In genomic region chr20:52035977-52036376, GRCh38 we compare ENCODE assay signal across 18 cellular contexts.
DNase-seq lines count a peak whose midpoint lies in the region; ATAC-seq, FAIRE-seq and TF ChIP-seq lines count a peak whose summit lies in the region.
"Had no signal": no experiment of that assay in that cellular context is flagged by ENCODE, and none has a peak within 500 bp of the region (broad histone marks: within the 10 kb centered on the region; RNA-seq: fewer than 3 reads in every experiment).

No MANE protein-coding gene starts in this region.

- 0 out of 2 replicates have a peak overlapping the region, but pooled peaks have one; percentile 12 for H2BK15ac ChIP-seq in H1 (ENCODE audit: low read length)

- H2AK5ac ChIP-seq in H1 (ENCODE audit: low read depth, low read length), result no peak overlapping the region

- H3K4ac ChIP-seq in H1 (replicated peaks; ENCODE audit: insufficient read length, low read depth, low read length), result no peak overlapping the region

- no peak overlapping the region for H3K9ac ChIP-seq in H1 (replicated peaks in 1 of 4; ENCODE audit: extremely low read depth in 1 of 4, low read depth in 3 of 4, low read length in 3 of 4)
- H3K9ac ChIP-seq: BLaER1 had no signal

- H3K27ac ChIP-seq in H1 (ENCODE audit: low read depth, low read length), result no peak overlapping the region
- H3K27ac ChIP-seq: 22Rv1, BLaER1, Peyer's patch had no signal

- no peak overlapping the region for H2BK20ac ChIP-seq in H1 (ENCODE audit: low read length)

- H4K20me1 ChIP-seq in H1 (replicated peaks in 1 of 2; ENCODE audit: control insufficient read depth in 1 of 2, insufficient read depth in 2 of 2, low read length in 2 of 2), result no peaks in the 10 kb centered on the region
- H4K20me1 ChIP-seq: BLaER1 had no signal

- POLR2A ChIA-PET in H1 (lab: Charles Lee; ENCODE audit: partially characterized antibody), result interaction anchor here (1.1 kb wide), 1 partner anchor 34 kb away, joined by 3 read pairs; no protein-coding TSS in a partner anchor

- no peak overlapping the region for H3K14ac ChIP-seq in H1 (ENCODE audit: insufficient read length)

- H4K5ac ChIP-seq in H1 (ENCODE audit: insufficient read length, low read depth, low read length), result no peak overlapping the region

- H3K79me1 ChIP-seq in H1 (ENCODE audit: low read depth, low read length), result no peaks in the 10 kb centered on the region

- no peak overlapping the region for H3K4me3 Mint-ChIP-seq in progenitor cell of endocrine pancreas (ENCODE audit: low read depth)
- H3K4me3 Mint-ChIP-seq in stimulated activated effector memory CD8-positive, alpha-beta T cell treated with anti-CD3 and anti-CD28 coated beads, Interleukin-12 subunit alpha, Interleukin-12 subunit beta, amount 100 ng/mL, for 72 hours, result no peak overlapping the region
- H3K4me3 Mint-ChIP-seq: CD8-positive, alpha-beta memory T cell had no signal

- H3K56ac ChIP-seq in H1 (replicated peaks; ENCODE audit: insufficient read length, low read depth, low read length), result no peak overlapping the region

- no peak for TF ChIP-seq POLR2A in H1 (IDR thresholded peaks at IDR 0.05; ENCODE audit: control extremely low read depth in 1 of 2, low read depth in 2 of 2, low read length in 2 of 2)

- H3K36me3 Mint-ChIP-seq in progenitor cell of endocrine pancreas (ENCODE audit: insufficient read depth), result no peaks in the 10 kb centered on the region
- H3K36me3 Mint-ChIP-seq in stimulated activated effector memory CD8-positive, alpha-beta T cell treated with anti-CD3 and anti-CD28 coated beads, Interleukin-12 subunit alpha, Interleukin-12 subunit beta, amount 100 ng/mL, for 72 hours, result no peaks in the 10 kb centered on the region
- H3K36me3 Mint-ChIP-seq: CD8-positive, alpha-beta memory T cell had no signal

- DNase-seq in NCI-H2029 treated with DMSO at 0.1 percent for 48 hours (lab: John Stamatoyannopoulos, UW), result peak; percentile 23
- DNase-seq in NCI-H2029 (lab: John Stamatoyannopoulos, UW), result no peak
- peak; percentile 27 for DNase-seq in M059J (ENCODE audit: low read depth)
- DNase-seq in H1 (ENCODE audit: low read depth in 1 of 2, low spot score in 2 of 2), result no peak
- DNase-seq in progenitor cell of endocrine pancreas (ENCODE audit: low spot score, unreplicated experiment), result no peak
- no peak for DNase-seq in stimulated activated effector memory CD8-positive, alpha-beta T cell treated with anti-CD3 and anti-CD28 coated beads, Interleukin-12 subunit alpha, Interleukin-12 subunit beta, amount 100 ng/mL, for 72 hours (ENCODE audit: low spot score in 2 of 2)
- DNase-seq in activated CD8-positive, alpha-beta memory T cell treated with anti-CD3 and anti-CD28 coated beads, Interleukin-2, amount 50 U/mL, for 48 hours, result no peak
- DNase-seq in stimulated activated naive CD4-positive, alpha-beta T cell treated with Interleukin-2 at 50 U/mL for 16 hours (lab: John Stamatoyannopoulos, UW), result no peak
- DNase-seq: CD8-positive, alpha-beta memory T cell; EL; NCI-H1436 treated with DMSO at 0.1 percent for 48 hours; NCI-H2107; NCI-H446 treated with DMSO at 0.1 percent for 48 hours; NCI-H82; Peyer's patch; SIG-M5 had no signal

- peak overlapping the region; percentile 20 for H3K27ac Mint-ChIP-seq in progenitor cell of endocrine pancreas
- H3K27ac Mint-ChIP-seq in stimulated activated effector memory CD8-positive, alpha-beta T cell treated with anti-CD3 and anti-CD28 coated beads, Interleukin-12 subunit alpha, Interleukin-12 subunit beta, amount 100 ng/mL, for 72 hours, result no peak overlapping the region

- TF ChIP-seq CTCF in H1 (IDR thresholded peaks at IDR 0.05; ENCODE audit: control extremely low read depth in 1 of 3, insufficient read depth in 1 of 3, low read depth in 1 of 3, low read length in 3 of 3) (no peak), progenitor cell of endocrine pancreas (IDR thresholded peaks at IDR 0.05; ENCODE audit: unreplicated experiment) (no peak)

- ATAC-seq in stimulated activated effector memory CD8-positive, alpha-beta T cell treated with anti-CD3 and anti-CD28 coated beads, Interleukin-12 subunit alpha, Interleukin-12 subunit beta, amount 100 ng/mL, for 72 hours, result no peak

- H2BK5ac ChIP-seq in H1 (ENCODE audit: low read depth, low read length), result no peak overlapping the region

- H3K18ac ChIP-seq in H1 (ENCODE audit: extremely low read depth, low read length), result no peak overlapping the region

- H3K9me3 Mint-ChIP-seq in progenitor cell of endocrine pancreas (ENCODE audit: low read depth), result no peaks in the 10 kb centered on the region
- no peaks in the 10 kb centered on the region for H3K9me3 Mint-ChIP-seq in stimulated activated effector memory CD8-positive, alpha-beta T cell treated with anti-CD3 and anti-CD28 coated beads, Interleukin-12 subunit alpha, Interleukin-12 subunit beta, amount 100 ng/mL, for 72 hours
- H3K9me3 Mint-ChIP-seq: CD8-positive, alpha-beta memory T cell had no signal

- H3K9me3 ChIP-seq in H1 (ENCODE audit: insufficient read depth in 2 of 2, low read depth in 1 of 2, low read length in 1 of 2), result no peaks in the 10 kb centered on the region
- H3K9me3 ChIP-seq: BLaER1, Peyer's patch had no signal

- no peak overlapping the region for H3K23ac ChIP-seq in H1 (ENCODE audit: insufficient read length)

- no peak for TF ChIP-seq EP300 in H1 (IDR thresholded peaks at IDR 0.05; ENCODE audit: borderline replicate concordance in 1 of 2, low read depth in 2 of 2, low read length in 2 of 2)

- H3K36me3 ChIP-seq in H1 (ENCODE audit: control insufficient read depth in 2 of 4, insufficient read depth in 4 of 4, low read length in 3 of 4), result no peaks in the 10 kb centered on the region
- H3K36me3 ChIP-seq: BLaER1, Peyer's patch had no signal

- H3K4me2 ChIP-seq in H1 (ENCODE audit: insufficient read depth in 1 of 2, low read depth in 2 of 2, low read length in 2 of 2), result no peak overlapping the region
- H3K4me2 ChIP-seq: BLaER1 had no signal

- H3K79me2 ChIP-seq in H1 (ENCODE audit: control insufficient read depth in 1 of 2, insufficient read depth in 2 of 2, low read length in 2 of 2), result no peaks in the 10 kb centered on the region

- H3K27me3 Mint-ChIP-seq in progenitor cell of endocrine pancreas, result no peaks in the 10 kb centered on the region
- H3K27me3 Mint-ChIP-seq: CD8-positive, alpha-beta memory T cell had no signal

- peaks cover 22% of the 10 kb centered on the region for H3K4me1 Mint-ChIP-seq in progenitor cell of endocrine pancreas (ENCODE audit: low read depth)
- peaks cover 14% of the 10 kb centered on the region for H3K4me1 Mint-ChIP-seq in stimulated activated effector memory CD8-positive, alpha-beta T cell treated with anti-CD3 and anti-CD28 coated beads, Interleukin-12 subunit alpha, Interleukin-12 subunit beta, amount 100 ng/mL, for 72 hours

- CTCF ChIA-PET in H1 (lab: Charles Lee; ENCODE audit: partially characterized antibody), result interaction anchor here (1.0 kb wide), 1 partner anchor 10 kb away, joined by 3 read pairs; no protein-coding TSS in a partner anchor

- no peaks in the 10 kb centered on the region for H3K23me2 ChIP-seq in H1 (ENCODE audit: low read depth, low read length)

- no peak overlapping the region for H2BK12ac ChIP-seq in H1 (ENCODE audit: low read depth, low read length)

- no peak overlapping the region for H4K91ac ChIP-seq in H1 (replicated peaks; ENCODE audit: insufficient read length, low read length)

- H2BK120ac ChIP-seq in H1 (replicated peaks; ENCODE audit: low read depth, low read length), result no peak overlapping the region

- no peak overlapping the region for H3K4me3 ChIP-seq in H1 (ENCODE audit: extremely low read depth in 1 of 4, insufficient read depth in 2 of 4, low read depth in 3 of 4, low read length in 4 of 4)
- H3K4me3 ChIP-seq: BLaER1, Peyer's patch had no signal

- FAIRE-seq in H1 (lab: Jason Lieb, UNC), result no peak

- no peak overlapping the region for H2AFZ ChIP-seq in H1 (ENCODE audit: low read length)

- WGBS in H1 (ENCODE audit: extremely low coverage in 1 of 2, insufficient coverage in 1 of 2, insufficient read length in 1 of 2, insufficient replicate concordance in 2 of 2, low coverage in 1 of 2, low lambda C conversion rate in 2 of 2, missing lambda C conversion rate in 1 of 2), 2 experiments, result 100% methylated on average over 1 of the region's 1 CpG; no CpG with 5 or more reads in 1 of the 2 experiments

- H4K8ac ChIP-seq in H1 (ENCODE audit: extremely low read depth, insufficient read depth, low read length), result no peak overlapping the region

- TF ChIP-seq RAD21 in H1 (IDR thresholded peaks at IDR 0.05 in 1 of 2, conservative IDR thresholded peaks at IDR 0.05 in 1 of 2; ENCODE audit: low read depth in 2 of 2, low read length in 2 of 2), result no peak

- peaks cover 0 to 4% (median 2%) of the 10 kb centered on the region in 4 experiments; a peak in 3 of 7 replicates for H3K4me1 ChIP-seq in H1 (replicated peaks in 1 of 4; ENCODE audit: control insufficient read depth in 3 of 4, insufficient read depth in 4 of 4, low read length in 3 of 4)

- H3K27me3 ChIP-seq in H1 (replicated peaks in 1 of 4; ENCODE audit: control insufficient read depth in 3 of 4, extremely low read depth in 1 of 4, insufficient read depth in 3 of 4, low read length in 3 of 4), result no peaks in the 10 kb centered on the region
- H3K27me3 ChIP-seq: BLaER1, Peyer's patch had no signal

TF ChIP-seq in H1, 55 proteins besides CTCF, POLR2A, EP300 and RAD21:
- TF ChIP-seq POLR2AphosphoS5 (IDR thresholded peaks at IDR 0.05; ENCODE audit: low read depth, low read length) (no peak), HDAC6 (IDR thresholded peaks at IDR 0.05; ENCODE audit: low read depth, low read length) (no peak), GTF2F1 (IDR thresholded peaks at IDR 0.05; ENCODE audit: borderline replicate concordance, low read depth, low read length) (no peak), CEBPB (IDR thresholded peaks at IDR 0.05; ENCODE audit: low read depth, low read length) (peak; percentile 87)

Comparison
In these comparisons a context has a peak if more than half of its experiments do, and no peak if none do; other contexts are left out.
1. DNase-seq: peak in NCI-H2029 treated with DMSO at 0.1 percent for 48 hours (single experiment) and M059J (single experiment); none in NCI-H2029 (single experiment), H1 (0 of 2), progenitor cell of endocrine pancreas (single experiment), stimulated activated effector memory CD8-positive, alpha-beta T cell treated with anti-CD3 and anti-CD28 coated beads, Interleukin-12 subunit alpha, Interleukin-12 subunit beta, amount 100 ng/mL, for 72 hours (0 of 2), activated CD8-positive, alpha-beta memory T cell treated with anti-CD3 and anti-CD28 coated beads, Interleukin-2, amount 50 U/mL, for 48 hours (single experiment) and stimulated activated naive CD4-positive, alpha-beta T cell treated with Interleukin-2 at 50 U/mL for 16 hours (single experiment).